21 cellular contexts compared by ENCODE assay signal in genomic region chr3:20320489-20320888, GRCh38.
A peak's percentile ranks its signal among the peaks of the same experiment; 100 is the strongest.
DNase-seq lines count a peak whose midpoint lies in the region; ATAC-seq and TF ChIP-seq lines count a peak whose summit lies in the region.
"Had no signal": no experiment of that assay in that cellular context is flagged by ENCODE, and none has a peak within 500 bp of the region (broad histone marks: within the 10 kb centered on the region; RNA-seq: fewer than 3 reads in every experiment).

No MANE protein-coding gene starts in this region.

- no peak for ATAC-seq in HG03025 (IDR thresholded peaks at IDR 0.05; ENCODE audit: low FRiP score, unreplicated experiment)
- ATAC-seq: activated naive CD4-positive, alpha-beta T cell treated with anti-CD3 and anti-CD28 coated beads, Interleukin-2, amount 50 U/mL, for 72 hours; GM23338; left colon; naive thymus-derived CD8-positive, alpha-beta T cell; stimulated activated naive CD8-positive, alpha-beta T cell treated with anti-CD3 and anti-CD28 coated beads, Interleukin-15, amount 100 ng/mL, for 72 hours had no signal

- no peaks in the 10 kb centered on the region for H3K9me3 ChIP-seq in esophagus muscularis mucosa
- H3K9me3 ChIP-seq: tibial artery had no signal

- WGBS in esophagus muscularis mucosa: 42% methylated on average over 3 of the region's 3 CpGs

- no peak for TF ChIP-seq POLR2A in esophagus muscularis mucosa (IDR thresholded peaks at IDR 0.05; ENCODE audit: low read depth)

- H3K4me3 ChIP-seq in esophagus muscularis mucosa (no peak overlapping the region), rectal smooth muscle tissue (ENCODE audit: low read length) (no peak overlapping the region)
- H3K4me3 ChIP-seq: cardiac muscle cell, GM23338, tibial artery had no signal

- H3K27me3 ChIP-seq in esophagus muscularis mucosa: no peaks in the 10 kb centered on the region
- no peaks in the 10 kb centered on the region for H3K27me3 ChIP-seq in rectal smooth muscle tissue (ENCODE audit: control insufficient read depth, insufficient read depth, low read length)
- H3K27me3 ChIP-seq: cardiac muscle cell, tibial artery had no signal

- no peak for TF ChIP-seq EP300 in esophagus muscularis mucosa (IDR thresholded peaks at IDR 0.05)

- H3K9ac ChIP-seq in rectal smooth muscle tissue (ENCODE audit: low read length): no peak overlapping the region
- H3K9ac ChIP-seq: KMS-11 had no signal

- no peak for TF ChIP-seq CTCF in esophagus muscularis mucosa (IDR thresholded peaks at IDR 0.05)

- intact Hi-C loops in esophagus muscularis mucosa (cut with DNase I): no loop called here

- H3K27ac ChIP-seq in esophagus muscularis mucosa (replicated peaks in 1 of 4): peak overlapping the region; percentile 7 to 73 (median 46)
- H3K27ac ChIP-seq in rectal smooth muscle tissue (ENCODE audit: low read depth, low read length): peak overlapping the region; percentile 18
- H3K27ac ChIP-seq: cardiac muscle cell, KMS-11, tibial artery had no signal

- H3K4me1 ChIP-seq in esophagus muscularis mucosa (peaks cover 0 to 65% (median 38%) of the 10 kb centered on the region in 4 donors), rectal smooth muscle tissue (ENCODE audit: control insufficient read depth, insufficient read depth, low read length) (peaks cover 12% of the 10 kb centered on the region)

- H3K36me3 ChIP-seq in esophagus muscularis mucosa (no peaks in the 10 kb centered on the region), rectal smooth muscle tissue (ENCODE audit: control insufficient read depth, insufficient read depth, low read length) (no peaks in the 10 kb centered on the region)
- H3K36me3 ChIP-seq: cardiac muscle cell, tibial artery had no signal

- DNase-seq in HuH-7 (ENCODE audit: low spot score) (peak; percentile 77), NCI-H774 (lab: John Stamatoyannopoulos, UW) (peak; percentile 4), esophagus muscularis mucosa (ENCODE audit: extremely low spot score) (no peak), medulla oblongata (ENCODE audit: extremely low spot score) (no peak), RKO (ENCODE audit: low spot score) (no peak), NCI-H526 treated with DMSO at 0.1 percent for 48 hours (lab: John Stamatoyannopoulos, UW) (no peak)
- DNase-seq: activated B cell treated with CpG ODN at 0.5 μM for 24 hours; anterior cingulate cortex; left colon; MV-4-11; naive thymus-derived CD8-positive, alpha-beta T cell; NCI-H146; NCI-H748 treated with DMSO at 0.1 percent for 48 hours; stimulated activated naive CD8-positive, alpha-beta T cell treated with anti-CD3 and anti-CD28 coated beads, Interleukin-15, amount 100 ng/mL, for 72 hours; tibial artery had no signal

Comparison
In these comparisons a context has a peak if more than half of its experiments do, and no peak if none do; other contexts are left out.
1. DNase-seq: peak in HuH-7 (single experiment) and NCI-H774 (single experiment); none in esophagus muscularis mucosa (single experiment), medulla oblongata (single experiment), RKO (single experiment) and NCI-H526 treated with DMSO at 0.1 percent for 48 hours (single experiment).